Comparison of ENCODE assay signal across 1 cellular context in the genomic region with DNA sequence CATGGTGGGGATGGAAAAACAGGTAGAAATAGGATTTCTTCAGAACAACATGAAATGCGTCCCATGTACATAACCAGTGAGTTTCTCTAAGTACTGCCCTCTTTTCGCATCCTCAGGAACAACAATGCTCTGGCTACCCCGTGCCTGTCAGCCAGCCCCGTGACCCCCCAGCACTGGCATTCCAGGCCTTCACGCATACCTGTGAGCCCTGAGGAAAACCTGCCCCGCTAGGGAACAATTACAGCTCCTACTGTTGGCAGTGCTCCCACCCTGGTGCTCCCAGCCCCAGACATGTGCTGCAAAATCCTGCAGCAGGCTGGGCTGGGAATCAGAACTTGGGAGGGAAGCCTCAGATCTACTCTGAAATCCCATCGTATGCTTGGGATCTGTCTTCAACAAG.
TF ChIP-seq lines count a peak whose summit lies in the region.

No MANE protein-coding gene starts in this region.

TF ChIP-seq in HCT116, 20 proteins besides CTCF, POLR2A, EP300 and RAD21 (continued from another document):
- TF ChIP-seq, protein P1, sequence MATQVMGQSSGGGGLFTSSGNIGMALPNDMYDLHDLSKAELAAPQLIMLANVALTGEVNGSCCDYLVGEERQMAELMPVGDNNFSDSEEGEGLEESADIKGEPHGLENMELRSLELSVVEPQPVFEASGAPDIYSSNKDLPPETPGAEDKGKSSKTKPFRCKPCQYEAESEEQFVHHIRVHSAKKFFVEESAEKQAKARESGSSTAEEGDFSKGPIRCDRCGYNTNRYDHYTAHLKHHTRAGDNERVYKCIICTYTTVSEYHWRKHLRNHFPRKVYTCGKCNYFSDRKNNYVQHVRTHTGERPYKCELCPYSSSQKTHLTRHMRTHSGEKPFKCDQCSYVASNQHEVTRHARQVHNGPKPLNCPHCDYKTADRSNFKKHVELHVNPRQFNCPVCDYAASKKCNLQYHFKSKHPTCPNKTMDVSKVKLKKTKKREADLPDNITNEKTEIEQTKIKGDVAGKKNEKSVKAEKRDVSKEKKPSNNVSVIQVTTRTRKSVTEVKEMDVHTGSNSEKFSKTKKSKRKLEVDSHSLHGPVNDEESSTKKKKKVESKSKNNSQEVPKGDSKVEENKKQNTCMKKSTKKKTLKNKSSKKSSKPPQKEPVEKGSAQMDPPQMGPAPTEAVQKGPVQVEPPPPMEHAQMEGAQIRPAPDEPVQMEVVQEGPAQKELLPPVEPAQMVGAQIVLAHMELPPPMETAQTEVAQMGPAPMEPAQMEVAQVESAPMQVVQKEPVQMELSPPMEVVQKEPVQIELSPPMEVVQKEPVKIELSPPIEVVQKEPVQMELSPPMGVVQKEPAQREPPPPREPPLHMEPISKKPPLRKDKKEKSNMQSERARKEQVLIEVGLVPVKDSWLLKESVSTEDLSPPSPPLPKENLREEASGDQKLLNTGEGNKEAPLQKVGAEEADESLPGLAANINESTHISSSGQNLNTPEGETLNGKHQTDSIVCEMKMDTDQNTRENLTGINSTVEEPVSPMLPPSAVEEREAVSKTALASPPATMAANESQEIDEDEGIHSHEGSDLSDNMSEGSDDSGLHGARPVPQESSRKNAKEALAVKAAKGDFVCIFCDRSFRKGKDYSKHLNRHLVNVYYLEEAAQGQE (IDR thresholded peaks at IDR 0.05; ENCODE audit: low read depth) = no peak
- TF ChIP-seq, protein P2, sequence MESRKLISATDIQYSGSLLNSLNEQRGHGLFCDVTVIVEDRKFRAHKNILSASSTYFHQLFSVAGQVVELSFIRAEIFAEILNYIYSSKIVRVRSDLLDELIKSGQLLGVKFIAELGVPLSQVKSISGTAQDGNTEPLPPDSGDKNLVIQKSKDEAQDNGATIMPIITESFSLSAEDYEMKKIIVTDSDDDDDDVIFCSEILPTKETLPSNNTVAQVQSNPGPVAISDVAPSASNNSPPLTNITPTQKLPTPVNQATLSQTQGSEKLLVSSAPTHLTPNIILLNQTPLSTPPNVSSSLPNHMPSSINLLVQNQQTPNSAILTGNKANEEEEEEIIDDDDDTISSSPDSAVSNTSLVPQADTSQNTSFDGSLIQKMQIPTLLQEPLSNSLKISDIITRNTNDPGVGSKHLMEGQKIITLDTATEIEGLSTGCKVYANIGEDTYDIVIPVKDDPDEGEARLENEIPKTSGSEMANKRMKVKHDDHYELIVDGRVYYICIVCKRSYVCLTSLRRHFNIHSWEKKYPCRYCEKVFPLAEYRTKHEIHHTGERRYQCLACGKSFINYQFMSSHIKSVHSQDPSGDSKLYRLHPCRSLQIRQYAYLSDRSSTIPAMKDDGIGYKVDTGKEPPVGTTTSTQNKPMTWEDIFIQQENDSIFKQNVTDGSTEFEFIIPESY (IDR thresholded peaks at IDR 0.05; ENCODE audit: extremely low read depth, insufficient replicate concordance, low read length) = no peak
- no peak for TF ChIP-seq CEBPB (IDR thresholded peaks at IDR 0.05; ENCODE audit: low read depth)
- no peak for TF ChIP-seq ELF1 (IDR thresholded peaks at IDR 0.05; ENCODE audit: borderline replicate concordance, low read depth)
- no peak for TF ChIP-seq CBX3 (IDR thresholded peaks at IDR 0.05; ENCODE audit: low read depth)
- no peak for TF ChIP-seq YY1 (IDR thresholded peaks at IDR 0.05; ENCODE audit: extremely low read depth, insufficient replicate concordance, low read depth, low read length)
- TF ChIP-seq POLR2AphosphoS5 (IDR thresholded peaks at IDR 0.05; ENCODE audit: low read depth, low read length) = no peak
- no peak for TF ChIP-seq EZH2 (IDR thresholded peaks at IDR 0.05)
- no peak for TF ChIP-seq EGR1 (IDR thresholded peaks at IDR 0.05; ENCODE audit: low read depth)
- TF ChIP-seq ZFX (IDR thresholded peaks at IDR 0.05) = no peak
- no peak for TF ChIP-seq FOSL1 (IDR thresholded peaks at IDR 0.05; ENCODE audit: low read depth)
- no peak for TF ChIP-seq EZH2phosphoT487 (IDR thresholded peaks at IDR 0.05; ENCODE audit: borderline replicate concordance)
- TF ChIP-seq TCF7L2 (IDR thresholded peaks at IDR 0.05; ENCODE audit: borderline replicate concordance, extremely low read depth, insufficient read depth, insufficient read length) = no peak
- no peak for TF ChIP-seq SIN3A (IDR thresholded peaks at IDR 0.05; ENCODE audit: low read depth)
- TF ChIP-seq, protein P3, sequence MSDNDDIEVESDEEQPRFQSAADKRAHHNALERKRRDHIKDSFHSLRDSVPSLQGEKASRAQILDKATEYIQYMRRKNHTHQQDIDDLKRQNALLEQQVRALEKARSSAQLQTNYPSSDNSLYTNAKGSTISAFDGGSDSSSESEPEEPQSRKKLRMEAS (IDR thresholded peaks at IDR 0.05) = no peak
- no peak for TF ChIP-seq SRF (IDR thresholded peaks at IDR 0.05; ENCODE audit: low read depth)
